11 cellular contexts compared by ENCODE assay signal in the genomic region with DNA sequence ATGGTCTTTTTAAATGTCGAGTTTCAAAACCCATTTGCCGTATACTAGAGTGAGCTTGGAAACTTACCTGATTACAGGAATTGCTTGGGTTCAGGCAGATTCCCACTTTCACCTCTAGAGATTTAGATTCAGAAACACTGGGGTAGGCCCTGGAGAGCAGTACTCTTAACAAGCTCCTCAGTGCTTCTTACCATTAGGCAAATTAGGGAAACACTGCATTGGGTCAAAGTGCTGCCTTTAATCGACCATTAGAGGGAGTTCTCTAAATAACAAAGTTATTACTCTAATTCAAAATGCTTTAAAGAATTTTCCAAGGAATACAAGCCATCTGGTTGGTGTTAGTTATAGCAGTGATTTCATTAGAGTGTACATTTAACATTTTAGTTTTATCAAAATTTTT.
A peak's percentile ranks its signal among the peaks of the same experiment; 100 is the strongest.
DNase-seq lines count a peak whose midpoint lies in the region; ATAC-seq, FAIRE-seq and TF ChIP-seq lines count a peak whose summit lies in the region.
"Had no signal": no experiment of that assay in that cellular context is flagged by ENCODE, and none has a peak within 500 bp of the region (broad histone marks: within the 10 kb centered on the region; RNA-seq: fewer than 3 reads in every experiment).

No MANE protein-coding gene starts in this region.

- TF ChIP-seq CTCF in fibroblast of the aortic adventitia (IDR thresholded peaks at IDR 0.05; ENCODE audit: insufficient read depth, low read length): peak; percentile 48

- H3K27me3 Mint-ChIP-seq in naive thymus-derived CD8-positive, alpha-beta T cell: peaks cover 0 to 4% (median 0%) of the 10 kb centered on the region in 5 donors

- POLR2A ChIA-PET in naive thymus-derived CD8-positive, alpha-beta T cell (lab: Charles Lee): no interaction called here

- no peaks in the 10 kb centered on the region for H3K4me1 Mint-ChIP-seq in naive thymus-derived CD8-positive, alpha-beta T cell
- H3K4me1 Mint-ChIP-seq: immature natural killer cell had no signal

- H3K27ac Mint-ChIP-seq in naive thymus-derived CD8-positive, alpha-beta T cell: no peak overlapping the region
- H3K27ac Mint-ChIP-seq: immature natural killer cell had no signal

- H3K9me3 Mint-ChIP-seq in naive thymus-derived CD8-positive, alpha-beta T cell: peaks cover 0 to 3% (median 0%) of the 10 kb centered on the region in 9 donors

- FAIRE-seq in RCC 7860 (lab: Jason Lieb, UNC): peak; percentile 57

- no peaks in the 10 kb centered on the region for H3K36me3 Mint-ChIP-seq in naive thymus-derived CD8-positive, alpha-beta T cell
- H3K36me3 Mint-ChIP-seq: immature natural killer cell had no signal

- ATAC-seq in GM19035 (IDR thresholded peaks at IDR 0.05; ENCODE audit: unreplicated experiment): peak; percentile 57
- no peak for ATAC-seq in naive thymus-derived CD8-positive, alpha-beta T cell
- ATAC-seq in GM18870 (IDR thresholded peaks at IDR 0.05; ENCODE audit: unreplicated experiment): no peak
- no peak for ATAC-seq in HG03521 (IDR thresholded peaks at IDR 0.05; ENCODE audit: unreplicated experiment)

- no peak overlapping the region for H3K4me3 Mint-ChIP-seq in naive thymus-derived CD8-positive, alpha-beta T cell
- H3K4me3 Mint-ChIP-seq: immature natural killer cell had no signal

- no peak overlapping the region for H3K4me3 ChIP-seq in fibroblast of the aortic adventitia (ENCODE audit: low read depth, low read length)
- H3K4me3 ChIP-seq: transverse colon had no signal

- peak; percentile 35 for DNase-seq in RCC 7860 (ENCODE audit: low spot score)
- peak; percentile 47 for DNase-seq in fibroblast of the aortic adventitia (ENCODE audit: low read depth)
- DNase-seq in renal cortical epithelial cell (ENCODE audit: low read depth): peak; percentile 58
- DNase-seq in naive thymus-derived CD8-positive, alpha-beta T cell: no peak
- no peak for DNase-seq in activated CD8-positive, alpha-beta memory T cell treated with anti-CD3 and anti-CD28 coated beads for 24 hours
- DNase-seq: activated CD4-positive, alpha-beta T cell treated with anti-CD3 and anti-CD28 coated beads for 48 hours; immature natural killer cell; transverse colon had no signal

Comparison
In these comparisons a context has a peak if more than half of its experiments do, and no peak if none do; other contexts are left out.
1. DNase-seq: peak in RCC 7860 (single experiment), fibroblast of the aortic adventitia (single experiment) and renal cortical epithelial cell (single experiment); none in naive thymus-derived CD8-positive, alpha-beta T cell (0 of 10) and activated CD8-positive, alpha-beta memory T cell treated with anti-CD3 and anti-CD28 coated beads for 24 hours (single experiment).